Comparison of ENCODE assay signal across 1 cellular context in the genomic region with DNA sequence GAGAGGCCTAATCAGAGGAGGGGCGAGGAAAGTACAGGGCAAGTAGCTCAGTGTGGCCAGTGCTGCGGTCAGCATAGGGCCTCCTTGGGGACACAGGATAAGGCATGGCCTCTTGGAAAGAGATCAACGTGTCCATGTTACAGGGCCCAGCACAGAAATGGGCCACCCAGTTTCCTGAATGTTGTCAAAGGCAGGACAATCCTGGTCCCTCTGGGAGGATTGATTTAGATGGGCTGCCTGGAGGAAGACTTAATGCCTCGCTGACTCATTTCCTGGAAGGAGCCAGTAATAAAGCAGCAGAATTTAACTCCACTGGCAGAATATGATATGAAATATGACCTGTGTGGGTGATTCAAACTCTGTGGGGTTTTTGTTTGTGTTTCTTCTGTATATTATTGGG.
TF ChIP-seq lines count a peak whose summit lies in the region.

No MANE protein-coding gene starts in this region.

TF ChIP-seq in endothelial cell of umbilical vein, 7 proteins besides CTCF, POLR2A, EP300 and RAD21:
- TF ChIP-seq GATA2 (IDR thresholded peaks at IDR 0.05; ENCODE audit: insufficient read depth, insufficient read length, low read depth, low read length) (no peak), POLR2AphosphoS5 (IDR thresholded peaks at IDR 0.05; ENCODE audit: insufficient read depth, low read depth, low read length) (no peak), FOS (IDR thresholded peaks at IDR 0.05; ENCODE audit: borderline replicate concordance, insufficient read depth, low read length) (peak; percentile 78)
- TF ChIP-seq, protein P1, sequence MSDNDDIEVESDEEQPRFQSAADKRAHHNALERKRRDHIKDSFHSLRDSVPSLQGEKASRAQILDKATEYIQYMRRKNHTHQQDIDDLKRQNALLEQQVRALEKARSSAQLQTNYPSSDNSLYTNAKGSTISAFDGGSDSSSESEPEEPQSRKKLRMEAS (IDR thresholded peaks at IDR 0.05; ENCODE audit: insufficient read depth, insufficient read length) = no peak
